29 cellular contexts compared by ENCODE assay signal in genomic region chr10:130559213-130559944, GRCh38.
"Had no signal": no experiment of that assay in that cellular context is flagged by ENCODE, and none has a peak within 500 bp of the region (broad histone marks: within the 10 kb centered on the region; RNA-seq: fewer than 3 reads in every experiment).

No MANE protein-coding gene starts in this region.

- H3K4me3 Mint-ChIP-seq: activated CD4-positive, alpha-beta memory T cell treated with anti-CD3 and anti-CD28 coated beads, Interleukin-2, amount 10 ng/mL, durations not matched to agents 7 days and 5 days; activated CD4-positive, alpha-beta T cell treated with anti-CD3 and anti-CD28 coated beads, Interleukin-2, amount 10 ng/mL, durations not matched to agents 7 days and 5 days; activated T-cell treated with anti-CD3 and anti-CD28 coated beads, Interleukin-2, amount 50 U/mL, for 4 hours; activated T-helper 17 cell treated with anti-CD3 and anti-CD28 coated beads, Interleukin-2, amount 50 U/mL, for 72 hours; memory B cell; naive thymus-derived CD8-positive, alpha-beta T cell; neural crest cell; stimulated activated naive B cell treated with anti-CD40 and anti-IgM and Interleukin-4, amounts not matched to agents 10 μg/mL and 1 μg/mL and 100 μg/mL, for 72 hours; T-helper 17 cell; WTC11 had no signal

- H3K36me3 ChIP-seq: brain microvascular endothelial cell, heart left ventricle, stomach, tibial artery had no signal

- H3K4me3 ChIP-seq: coronary artery, dorsolateral prefrontal cortex, heart left ventricle, stomach, tibial artery had no signal

- H3K27ac ChIP-seq: brain microvascular endothelial cell, coronary artery, dorsolateral prefrontal cortex, foreskin keratinocyte, heart left ventricle, parathyroid adenoma, stomach, tibial artery had no signal

- H3K9me3 Mint-ChIP-seq: activated CD4-positive, alpha-beta T cell treated with anti-CD3 and anti-CD28 coated beads, Interleukin-2, amount 10 ng/mL, durations not matched to agents 7 days and 5 days; activated T-helper 17 cell treated with anti-CD3 and anti-CD28 coated beads, Interleukin-2, amount 50 U/mL, for 72 hours; memory B cell; naive thymus-derived CD8-positive, alpha-beta T cell; neural crest cell had no signal

- H3K36me3 Mint-ChIP-seq: memory B cell; naive thymus-derived CD8-positive, alpha-beta T cell; stimulated activated naive B cell treated with anti-CD40 and anti-IgM and Interleukin-4, amounts not matched to agents 10 μg/mL and 1 μg/mL and 100 μg/mL, for 72 hours had no signal

- H3K4me1 ChIP-seq: foreskin keratinocyte, heart left ventricle, parathyroid adenoma, stomach, tibial artery had no signal

- H3K4me1 Mint-ChIP-seq: activated CD4-positive, alpha-beta memory T cell treated with anti-CD3 and anti-CD28 coated beads, Interleukin-2, amount 10 ng/mL, durations not matched to agents 7 days and 5 days; activated CD4-positive, alpha-beta T cell treated with anti-CD3 and anti-CD28 coated beads, Interleukin-2, amount 10 ng/mL, durations not matched to agents 7 days and 5 days; activated T-helper 17 cell treated with anti-CD3 and anti-CD28 coated beads, Interleukin-2, amount 50 U/mL, for 72 hours; memory B cell; naive thymus-derived CD8-positive, alpha-beta T cell; stimulated activated naive B cell treated with anti-CD40 and anti-IgM and Interleukin-4, amounts not matched to agents 10 μg/mL and 1 μg/mL and 100 μg/mL, for 72 hours; T-helper 17 cell; WTC11 had no signal

- H3K27ac Mint-ChIP-seq: activated CD4-positive, alpha-beta memory T cell treated with anti-CD3 and anti-CD28 coated beads, Interleukin-2, amount 10 ng/mL, durations not matched to agents 7 days and 5 days; activated CD4-positive, alpha-beta T cell treated with anti-CD3 and anti-CD28 coated beads, Interleukin-2, amount 10 ng/mL, durations not matched to agents 7 days and 5 days; activated T-helper 17 cell treated with anti-CD3 and anti-CD28 coated beads, Interleukin-2, amount 50 U/mL, for 72 hours; memory B cell; stimulated activated naive B cell treated with anti-CD40 and anti-IgM and Interleukin-4, amounts not matched to agents 10 μg/mL and 1 μg/mL and 100 μg/mL, for 72 hours; T-helper 17 cell; WTC11 had no signal

- H3K27me3 Mint-ChIP-seq: activated CD4-positive, alpha-beta memory T cell treated with anti-CD3 and anti-CD28 coated beads, Interleukin-2, amount 10 ng/mL, durations not matched to agents 7 days and 5 days; activated CD4-positive, alpha-beta T cell treated with anti-CD3 and anti-CD28 coated beads, Interleukin-2, amount 10 ng/mL, durations not matched to agents 7 days and 5 days; activated T-helper 17 cell treated with anti-CD3 and anti-CD28 coated beads, Interleukin-2, amount 50 U/mL, for 72 hours; memory B cell; stimulated activated naive B cell treated with anti-CD40 and anti-IgM and Interleukin-4, amounts not matched to agents 10 μg/mL and 1 μg/mL and 100 μg/mL, for 72 hours; T-helper 17 cell had no signal

- H3K27me3 ChIP-seq: brain microvascular endothelial cell, foreskin keratinocyte had no signal

- DNase-seq: activated CD4-positive, alpha-beta memory T cell treated with anti-CD3 and anti-CD28 coated beads, Interleukin-2, amount 10 ng/mL, durations not matched to agents 7 days and 5 days; activated CD4-positive, alpha-beta T cell treated with anti-CD3 and anti-CD28 coated beads for 1 hour; activated CD4-positive, alpha-beta T cell treated with anti-CD3 and anti-CD28 coated beads, Interleukin-2, amount 10 ng/mL, durations not matched to agents 7 days and 5 days; activated gamma-delta T cell treated with Interleukin-2 at 50 U/mL for 16 hours; activated naive CD4-positive, alpha-beta T cell treated with anti-CD3 and anti-CD28 coated beads, Interleukin-2, amount 50 U/mL, for 16 hours; activated T-cell treated with anti-CD3 and anti-CD28 coated beads, Interleukin-2, amount 50 U/mL, for 4 hours; amniotic stem cell; brain microvascular endothelial cell; dorsolateral prefrontal cortex; foreskin keratinocyte; heart left ventricle; hypothalamus; naive thymus-derived CD8-positive, alpha-beta T cell; occipital lobe; right cardiac atrium; stimulated activated CD4-positive, alpha-beta T cell treated with anti-CD3 and anti-CD28 coated beads, Interleukin-15, amount 100 ng/mL, for 24 hours; stimulated activated CD4-positive, alpha-beta T cell treated with anti-CD3 and anti-CD28 coated beads, Interleukin-2, amount 100 ng/mL, for 24 hours; stimulated activated naive B cell treated with anti-CD40 and anti-IgM and Interleukin-4, amounts not matched to agents 10 μg/mL and 1 μg/mL and 100 μg/mL, for 72 hours; stomach; T-helper 17 cell; T1000; tibial artery had no signal

- H3K9me3 ChIP-seq: heart left ventricle, tibial artery had no signal

- ATAC-seq: activated T-cell treated with anti-CD3 and anti-CD28 coated beads, Interleukin-2, amount 50 U/mL, for 4 hours; activated T-helper 17 cell treated with anti-CD3 and anti-CD28 coated beads, Interleukin-2, amount 50 U/mL, for 72 hours; esophagus mucosa; foreskin keratinocyte; naive thymus-derived CD8-positive, alpha-beta T cell; right cardiac atrium; stimulated activated naive B cell treated with anti-CD40 and anti-IgM and Interleukin-4, amounts not matched to agents 10 μg/mL and 1 μg/mL and 100 μg/mL, for 72 hours; T-helper 17 cell; WTC11 had no signal
